8 cellular contexts compared by ENCODE assay signal in genomic region chr2:167264380-167264779, GRCh38. TPM values are rescaled to one million over a fixed set of nuclear protein-coding genes. Genes with fewer than 3 reads are reported as not detected.
A peak's percentile ranks its signal among the peaks of the same experiment; 100 is the strongest.
DNase-seq lines count a peak whose midpoint lies in the region; ATAC-seq, FAIRE-seq and TF ChIP-seq lines count a peak whose summit lies in the region.

No MANE protein-coding gene starts in this region.

- no peaks in the 10 kb centered on the region for H3K36me3 ChIP-seq in OCI-LY7 (ENCODE audit: insufficient read depth, low read length)
- no peaks in the 10 kb centered on the region for H3K36me3 ChIP-seq in small intestine (ENCODE audit: control insufficient read depth in 2 of 2, insufficient read depth in 2 of 2, low read length in 2 of 2)
- H3K36me3 ChIP-seq in tibial artery: no peaks in the 10 kb centered on the region

- H3K27me3 ChIP-seq in small intestine (ENCODE audit: control insufficient read depth in 2 of 2, insufficient read depth in 2 of 2, low read length in 2 of 2) (no peaks in the 10 kb centered on the region), tibial artery (no peaks in the 10 kb centered on the region)

- H3K9me2 ChIP-seq in OCI-LY7 (ENCODE audit: insufficient read depth, low read length): no peaks in the 10 kb centered on the region

- DNase-seq in SHP77 (lab: John Stamatoyannopoulos, UW): peak; percentile 2
- DNase-seq in SHP77 treated with DMSO at 0.1 percent for 48 hours (lab: John Stamatoyannopoulos, UW): no peak
- DNase-seq in OCI-LY7 (ENCODE audit: low spot score): no peak
- no peak for DNase-seq in fibroblast of villous mesenchyme (ENCODE audit: low read depth)
- DNase-seq in small intestine: peak; percentile 15
- DNase-seq in tibial artery: no peak
- no peak for DNase-seq in T-helper 1 cell

- H2AFZ ChIP-seq in OCI-LY7 (ENCODE audit: low read length): no peak overlapping the region

- H3K27ac ChIP-seq in OCI-LY7 (ENCODE audit: low read depth, low read length, poor library complexity, severe bottlenecking) (no peak overlapping the region), small intestine (ENCODE audit: low read depth in 1 of 2, low read length in 1 of 2) (no peak overlapping the region), tibial artery (no peak overlapping the region)

- no peak overlapping the region for H3K4me3 ChIP-seq in OCI-LY7 (ENCODE audit: low read depth, low read length, poor library complexity, severe bottlenecking)
- no peak overlapping the region for H3K4me3 ChIP-seq in fibroblast of villous mesenchyme (ENCODE audit: low read depth, low read length)
- H3K4me3 ChIP-seq in small intestine (ENCODE audit: low read depth in 1 of 2, low read length in 2 of 2): no peak overlapping the region
- no peak overlapping the region for H3K4me3 ChIP-seq in tibial artery

- POLR2A ChIA-PET in OCI-LY7 (lab: Charles Lee): interaction anchor here (0.6 kb wide), 1 partner anchor 292 kb away, joined by 3 read pairs; no protein-coding TSS in a partner anchor

- H3K4me1 ChIP-seq in OCI-LY7 (ENCODE audit: insufficient read depth, low read length, poor library complexity, severe bottlenecking) (no peaks in the 10 kb centered on the region), small intestine (ENCODE audit: control insufficient read depth in 2 of 2, insufficient read depth in 1 of 2, low read depth in 1 of 2, low read length in 1 of 2) (no peaks in the 10 kb centered on the region), tibial artery (no peaks in the 10 kb centered on the region)

- no peak overlapping the region for H3K4me2 ChIP-seq in OCI-LY7 (ENCODE audit: low read length)

- H3K79me2 ChIP-seq in OCI-LY7 (ENCODE audit: insufficient read depth, low read depth, low read length): no peaks in the 10 kb centered on the region

- TF ChIP-seq CTCF in OCI-LY7 (conservative IDR thresholded peaks at IDR 0.05; ENCODE audit: low read length) (peak; percentile 33; the same call in 1 of the 2 replicates), fibroblast of villous mesenchyme (IDR thresholded peaks at IDR 0.05; ENCODE audit: insufficient read depth, low read depth, low read length) (peak; percentile 11), tibial artery (IDR thresholded peaks at IDR 0.05) (no peak)

- intact Hi-C loops in OCI-LY7 (cut with micrococcal nuclease; ENCODE audit: unreplicated experiment): no loop called here
- intact Hi-C loops in tibial artery (cut with DNase I; ENCODE audit: low total_unique reads): no loop called here

- BruUV-seq in OCI-LY7 (replicated peaks; lab: Mats Ljungman, UMichigan): no TSS peak

- no peaks in the 10 kb centered on the region for H4K20me1 ChIP-seq in OCI-LY7 (ENCODE audit: insufficient read depth, low read length)

- ATAC-seq in HG03520 (IDR thresholded peaks at IDR 0.05; ENCODE audit: unreplicated experiment): no peak

- WGBS in small intestine, 3 donors: 73 to 88% (median 78%) methylated on average over 5 of the region's 5 CpGs

- CTCF ChIA-PET in OCI-LY7 (lab: Charles Lee; ENCODE audit: unreplicated experiment): no interaction called here

- FAIRE-seq in small intestine (lab: Jason Lieb, UNC): no peak

- H3K9me3 ChIP-seq in OCI-LY7 (ENCODE audit: low read length): no peaks in the 10 kb centered on the region
- no peaks in the 10 kb centered on the region for H3K9me3 ChIP-seq in small intestine (ENCODE audit: control insufficient read depth, low read depth)
- H3K9me3 ChIP-seq in tibial artery: peaks cover 0 to 7% (median 6%) of the 10 kb centered on the region in 3 donors

RNA-seq across cellular contexts. Expression of gene B3GALT1, which starts 28.4 kb away (rescaled TPM):
- total RNA-seq in OCI-LY7 (2014; rRNA removed; shearing (Covaris generic)): not detected in 2 replicates
- not detected in 2 replicates for total RNA-seq in OCI-LY7 (2022)
- total RNA-seq in fibroblast of villous mesenchyme: under 0.01 and 0.32 TPM in 2 replicates
- under 1 TPM in 1 of 3 donors, not detected in 2; 0.07 TPM for polyA plus RNA-seq in small intestine

Comparison
In these comparisons a context has a peak if more than half of its experiments do, and no peak if none do; other contexts are left out.
1. DNase-seq: peak in SHP77 (2 of 2) and small intestine (single experiment); none in SHP77 treated with DMSO at 0.1 percent for 48 hours (single experiment), OCI-LY7 (single experiment), fibroblast of villous mesenchyme (single experiment), tibial artery (0 of 2) and T-helper 1 cell (0 of 5).
2. CTCF ChIP-seq: peak in OCI-LY7 (single experiment) and fibroblast of villous mesenchyme (single experiment); none in tibial artery (0 of 2).